8 cellular contexts compared by ENCODE assay signal in the genomic region with DNA sequence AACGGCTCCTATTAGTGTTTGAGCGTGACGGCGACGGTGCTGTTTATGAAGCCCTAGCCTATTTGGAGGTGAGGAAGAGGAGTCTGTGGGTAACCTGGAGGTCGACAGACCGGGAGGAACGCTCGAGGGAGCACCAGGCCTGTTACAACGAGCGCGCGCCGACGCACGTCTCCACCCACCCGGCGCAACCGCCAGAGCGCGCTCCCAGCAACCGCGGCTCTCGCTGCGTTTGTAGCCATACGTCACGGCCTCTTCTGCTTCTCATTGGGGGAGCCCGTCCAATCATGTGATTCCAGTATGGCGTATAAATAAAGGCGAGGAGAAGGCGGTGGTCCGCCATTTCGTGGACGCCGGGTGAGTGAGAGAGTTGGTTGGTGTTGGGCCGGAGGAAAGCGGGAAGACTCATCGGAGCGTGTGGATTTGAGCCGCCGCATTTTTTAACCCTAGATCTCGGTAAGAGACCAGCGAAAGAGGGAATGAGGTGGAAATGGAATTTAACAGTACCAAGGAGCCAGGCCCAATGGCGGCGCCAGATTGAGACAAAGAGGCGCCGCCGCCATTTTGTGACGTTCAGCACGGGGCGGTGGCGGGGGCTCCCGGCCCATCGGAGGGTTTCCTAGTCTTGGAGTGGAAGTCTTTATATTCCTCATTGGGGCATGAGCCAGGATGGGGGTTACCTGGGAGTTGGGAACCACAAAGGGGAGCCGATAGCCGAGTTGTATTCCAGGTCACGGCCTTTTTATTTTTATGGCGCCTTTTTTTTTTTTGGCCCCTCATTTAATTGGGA. TPM values are rescaled to one million over a fixed set of nuclear protein-coding genes. Genes with fewer than 3 reads are reported as not detected.
DNase-seq lines count a peak whose midpoint lies in the region; ATAC-seq and TF ChIP-seq lines count a peak whose summit lies in the region.

A gene (plus strand): TSS at position 334 of the 787 bp plus-strand sequence. CDS start 2,401 bp downstream, outside the sequence.

- intact Hi-C loops in breast epithelium (cut with DNase I; ENCODE audit: low total_unique reads), result no loop called here

- TF ChIP-seq CTCF in VCaP (conservative IDR thresholded peaks at IDR 0.05) (peak; percentile 41), breast epithelium (IDR thresholded peaks at IDR 0.05) (peak; percentile 52 to 80 (median 60))

- H3K27me3 ChIP-seq in breast epithelium, result no peaks in the 10 kb centered on the region

- peak; percentile 100 for TF ChIP-seq POLR2A in breast epithelium (IDR thresholded peaks at IDR 0.05)

- H3K9me3 ChIP-seq in breast epithelium (no peaks in the 10 kb centered on the region), iPS-18c (ENCODE audit: control insufficient read depth, insufficient read depth, low read length) (no peaks in the 10 kb centered on the region)

- ATAC-seq in GM18873 (IDR thresholded peaks at IDR 0.05; ENCODE audit: low FRiP score, unreplicated experiment), result peak; percentile 79
- peak; percentile 80 for ATAC-seq in HG03139 (IDR thresholded peaks at IDR 0.05; ENCODE audit: unreplicated experiment)

- H3K27ac ChIP-seq in VCaP, result peak within 1 kb of the TSS; percentile 95
- H3K27ac ChIP-seq in breast epithelium, result peak within 1 kb of the TSS; percentile 97 to 100
- peak within 1 kb of the TSS; percentile 83 to 99 (median 97) for H3K27ac ChIP-seq in skin epidermis

- no peaks in the 10 kb centered on the region for H3K36me3 ChIP-seq in breast epithelium

- H3K4me3 ChIP-seq in breast epithelium (peak within 1 kb of the TSS; percentile 72 to 75 (median 73)), iPS-18c (ENCODE audit: insufficient read depth, low read depth, low read length) (peak within 1 kb of the TSS; percentile 86), skin epidermis (peak within 1 kb of the TSS; percentile 54 to 85 (median 79))

- H3K4me1 ChIP-seq in breast epithelium, result peaks cover under 1 to 9% of the 10 kb centered on the region in 2 donors

- DNase-seq in AG08395 (ENCODE audit: low spot score) (peak; percentile 97), NCI-H2196 treated with DMSO at 0.1 percent for 48 hours (lab: John Stamatoyannopoulos, UW; ENCODE audit: unreplicated experiment) (peak; percentile 95), breast epithelium (ENCODE audit: low spot score in 2 of 2) (peak; percentile 95 to 97)

RNA-seq across cellular contexts. Expression of the gene that starts here (rescaled TPM):
- 100 to 1,000 TPM; 163 to 425 (median 276) TPM for total RNA-seq in breast epithelium

Comparison
In these comparisons a context has a peak if more than half of its experiments do, and no peak if none do; other contexts are left out.
1. Peak in every context shown above with its lines: DNase-seq, ATAC-seq, H3K4me3 ChIP-seq and H3K27ac ChIP-seq.